In the genomic region with DNA sequence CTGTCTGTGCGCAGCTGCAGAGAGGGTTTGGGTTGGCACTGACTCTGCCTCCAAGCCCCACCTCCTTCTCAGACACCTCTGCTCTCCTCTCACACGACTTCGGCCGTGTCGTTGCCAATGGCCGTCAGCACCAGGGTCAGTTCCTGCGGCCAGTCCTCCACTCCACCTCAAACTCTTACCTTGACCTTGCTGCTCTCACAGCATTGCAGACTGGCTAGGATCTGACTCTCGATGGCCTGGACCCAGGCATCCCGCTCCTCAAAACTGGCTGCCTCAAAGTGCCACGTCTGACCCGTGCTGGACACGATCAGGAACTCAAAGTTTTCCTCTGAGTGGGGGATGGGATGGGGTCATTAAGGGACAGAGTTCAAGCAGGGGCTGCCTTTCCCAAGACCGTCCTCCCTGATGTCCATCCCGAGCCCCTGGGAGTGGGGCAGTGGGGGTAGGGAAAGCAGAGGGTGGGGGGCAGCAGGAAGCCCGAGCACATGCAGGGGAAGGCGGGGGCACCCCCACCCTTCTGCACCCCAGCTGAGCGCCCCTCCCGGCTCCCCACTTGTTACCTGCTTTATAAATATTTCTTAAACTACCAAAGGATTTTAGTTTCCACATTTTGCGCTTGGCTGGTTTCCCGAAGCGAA, we compare ENCODE assay signal across 13 cellular contexts. TPM values are rescaled to one million over a fixed set of nuclear protein-coding genes. Genes with fewer than 3 reads are reported as not detected.
A peak's percentile ranks its signal among the peaks of the same experiment; 100 is the strongest.
DNase-seq lines count a peak whose midpoint lies in the region; ATAC-seq and TF ChIP-seq lines count a peak whose summit lies in the region.
"Had no signal": no experiment of that assay in that cellular context is flagged by ENCODE, and none has a peak within 500 bp of the region (broad histone marks: within the 10 kb centered on the region; RNA-seq: fewer than 3 reads in every experiment).

No MANE protein-coding gene starts in this region.

- no peak overlapping the region for H3K27ac Mint-ChIP-seq in activated naive CD8-positive, alpha-beta T cell treated with anti-CD3 and anti-CD28 coated beads, Interleukin-2, amount 50 U/mL, for 24 hours
- H3K27ac Mint-ChIP-seq in activated naive CD8-positive, alpha-beta T cell treated with anti-CD3 and anti-CD28 coated beads for 36 hours, result no peak overlapping the region
- H3K27ac Mint-ChIP-seq in type B pancreatic cell, result no peak overlapping the region

- H3K9me3 ChIP-seq in adrenal gland (replicated peaks in 1 of 3), result no peaks in the 10 kb centered on the region
- H3K9me3 ChIP-seq: BE2C, esophagus muscularis mucosa had no signal

- no peak overlapping the region for H3K4me3 Mint-ChIP-seq in activated naive CD8-positive, alpha-beta T cell treated with anti-CD3 and anti-CD28 coated beads, Interleukin-2, amount 50 U/mL, for 24 hours
- H3K4me3 Mint-ChIP-seq in activated naive CD8-positive, alpha-beta T cell treated with anti-CD3 and anti-CD28 coated beads for 36 hours, result no peak overlapping the region
- peak overlapping the region; percentile 59 for H3K4me3 Mint-ChIP-seq in type B pancreatic cell

- no peak for ATAC-seq in activated naive CD8-positive, alpha-beta T cell treated with anti-CD3 and anti-CD28 coated beads, Interleukin-2, amount 50 U/mL, for 24 hours
- ATAC-seq in left lobe of liver, result no peak
- no peak for ATAC-seq in GM18505 (IDR thresholded peaks at IDR 0.05; ENCODE audit: unreplicated experiment)

- peak; percentile 1 for DNase-seq in activated naive CD8-positive, alpha-beta T cell treated with anti-CD3 and anti-CD28 coated beads, Interleukin-2, amount 50 U/mL, for 24 hours
- no peak for DNase-seq in activated naive CD8-positive, alpha-beta T cell treated with anti-CD3 and anti-CD28 coated beads for 36 hours
- DNase-seq in adrenal gland (peak in 4 of 7 donors; percentile 43 to 67 (median 64)), left lobe of liver (ENCODE audit: low spot score) (peak; percentile 46), type B pancreatic cell (ENCODE audit: extremely low spot score, unreplicated experiment) (no peak), A172 (ENCODE audit: low spot score) (no peak)
- DNase-seq in NK-92 treated with Interleukin-12 subunit alpha and Interleukin-12 subunit beta, amount 100 ng/mL, for 24 hours (lab: John Stamatoyannopoulos, UW), result no peak
- DNase-seq: BE2C; GDM1; NCI-H345; stimulated activated CD4-positive, alpha-beta T cell treated with anti-CD3 and anti-CD28 coated beads, Interleukin-15, amount 100 ng/mL, for 24 hours had no signal

- 47 to 62% (median 52%) methylated on average over 13 to 21 of the region's 21 CpGs for WGBS in adrenal gland, 4 donors

- H3K27ac ChIP-seq in adrenal gland, result no peak overlapping the region

- intact Hi-C loops in adrenal gland (cut with DNase I), result loop anchor here in 1 of 2 donors (5.0 kb wide), 1 partner anchor 44 kb away; a partner anchor contains a TSS

- TF ChIP-seq CTCF in adrenal gland (IDR thresholded peaks at IDR 0.05) (no peak), type B pancreatic cell (conservative IDR thresholded peaks at IDR 0.05) (no peak)

- H3K27me3 ChIP-seq in adrenal gland, result no peaks in the 10 kb centered on the region
- H3K27me3 ChIP-seq: BE2C had no signal

- H3K4me1 ChIP-seq in adrenal gland (replicated peaks in 1 of 2), result peaks cover 14 to 19% of the 10 kb centered on the region in 2 donors

- no peaks in the 10 kb centered on the region for H3K36me3 ChIP-seq in adrenal gland (replicated peaks in 1 of 2)
- H3K36me3 ChIP-seq: BE2C, esophagus muscularis mucosa had no signal

- H3K27me3 Mint-ChIP-seq in activated naive CD8-positive, alpha-beta T cell treated with anti-CD3 and anti-CD28 coated beads, Interleukin-2, amount 50 U/mL, for 24 hours, result no peaks in the 10 kb centered on the region
- H3K27me3 Mint-ChIP-seq in activated naive CD8-positive, alpha-beta T cell treated with anti-CD3 and anti-CD28 coated beads for 36 hours, result no peaks in the 10 kb centered on the region
- H3K27me3 Mint-ChIP-seq in type B pancreatic cell, result peaks cover 93% of the 10 kb centered on the region

- H3K36me3 Mint-ChIP-seq in activated naive CD8-positive, alpha-beta T cell treated with anti-CD3 and anti-CD28 coated beads, Interleukin-2, amount 50 U/mL, for 24 hours (ENCODE audit: low read depth), result peaks cover 25% of the 10 kb centered on the region
- H3K36me3 Mint-ChIP-seq in activated naive CD8-positive, alpha-beta T cell treated with anti-CD3 and anti-CD28 coated beads for 36 hours, result peaks cover 12% of the 10 kb centered on the region
- H3K36me3 Mint-ChIP-seq in type B pancreatic cell, result no peaks in the 10 kb centered on the region

- no peak for TF ChIP-seq POLR2A in adrenal gland (IDR thresholded peaks at IDR 0.05)
- no peak for TF ChIP-seq POLR2A in GM18505 (IDR thresholded peaks at IDR 0.05; ENCODE audit: borderline replicate concordance, extremely low read depth, insufficient read depth, insufficient read length)

- no peaks in the 10 kb centered on the region for H3K9me3 Mint-ChIP-seq in activated naive CD8-positive, alpha-beta T cell treated with anti-CD3 and anti-CD28 coated beads, Interleukin-2, amount 50 U/mL, for 24 hours
- H3K9me3 Mint-ChIP-seq in activated naive CD8-positive, alpha-beta T cell treated with anti-CD3 and anti-CD28 coated beads for 36 hours, result no peaks in the 10 kb centered on the region
- H3K9me3 Mint-ChIP-seq in type B pancreatic cell, result no peaks in the 10 kb centered on the region

- no peaks in the 10 kb centered on the region for H3K4me1 Mint-ChIP-seq in activated naive CD8-positive, alpha-beta T cell treated with anti-CD3 and anti-CD28 coated beads, Interleukin-2, amount 50 U/mL, for 24 hours
- peaks cover 2% of the 10 kb centered on the region for H3K4me1 Mint-ChIP-seq in activated naive CD8-positive, alpha-beta T cell treated with anti-CD3 and anti-CD28 coated beads for 36 hours
- H3K4me1 Mint-ChIP-seq in type B pancreatic cell (ENCODE audit: unreplicated experiment), result no peaks in the 10 kb centered on the region

- peak overlapping the region in 1 of 4 donors; percentile 85 for H3K4me3 ChIP-seq in adrenal gland

RNA-seq across cellular contexts. Expression of a gene that starts 10.7 kb away (rescaled TPM):
- total RNA-seq in activated naive CD8-positive, alpha-beta T cell treated with anti-CD3 and anti-CD28 coated beads for 36 hours, result 10 to 100 TPM; 22.6 to 23.8 TPM
- total RNA-seq in adrenal gland (1 to 10 TPM in 7 of 8 donors, under 1 TPM in 1; 0.97 to 4.0 (median 2.0) TPM), left lobe of liver (0.83 TPM), type B pancreatic cell (ENCODE audit: low replicate concordance) (0.33 and 4.1 TPM in 2 replicates)
- polyA plus RNA-seq in adrenal gland, result 1 to 10 TPM; 1.9 to 8.1 (median 2.6) TPM
- total RNA-seq in A172 (2014; rRNA removed; shearing (Covaris generic)), result 0.02 and 0.55 TPM in 2 replicates

RNA-seq across cellular contexts. Expression of a gene that starts 17.0 kb away (rescaled TPM):
- total RNA-seq in activated naive CD8-positive, alpha-beta T cell treated with anti-CD3 and anti-CD28 coated beads for 36 hours, result 1 to 10 TPM; 5.7 TPM
- total RNA-seq in adrenal gland, result 100 to 1,000 TPM in 1 of 8 donors, 10 to 100 TPM in 7; 44.2 to 115 (median 61.6) TPM
- polyA plus RNA-seq in adrenal gland, result 10 to 100 TPM; 25.3 to 50.7 (median 45.1) TPM
- total RNA-seq in left lobe of liver, result 18.2 TPM
- total RNA-seq in type B pancreatic cell (ENCODE audit: low replicate concordance), result 34.8 and 40.8 TPM in 2 replicates
- total RNA-seq in A172 (2014; rRNA removed; shearing (Covaris generic)), result 31.2 and 33.3 TPM in 2 replicates

RNA-seq across cellular contexts. Expression of a gene that starts 24.2 kb away (rescaled TPM):
- total RNA-seq in activated naive CD8-positive, alpha-beta T cell treated with anti-CD3 and anti-CD28 coated beads for 36 hours, result 100 to 1,000 TPM; 275 to 304 TPM
- total RNA-seq in adrenal gland, result 100 to 1,000 TPM in 7 of 8 donors, 10 to 100 TPM in 1; 90.9 to 197 (median 143) TPM
- 10 to 100 TPM; 46.8 to 78.8 (median 66.1) TPM for polyA plus RNA-seq in adrenal gland
- 30.8 TPM for total RNA-seq in left lobe of liver
- 124 and 193 TPM in 2 replicates for total RNA-seq in type B pancreatic cell (ENCODE audit: low replicate concordance)
- 300 and 506 TPM in 2 replicates for total RNA-seq in A172 (2014; rRNA removed; shearing (Covaris generic))

RNA-seq across cellular contexts. Expression of a gene that starts 27.0 kb away (rescaled TPM):
- 10 to 100 TPM; 18.2 to 19.2 TPM for total RNA-seq in activated naive CD8-positive, alpha-beta T cell treated with anti-CD3 and anti-CD28 coated beads for 36 hours
- total RNA-seq in adrenal gland (10 to 100 TPM in 7 of 8 donors, 1 to 10 TPM in 1; 8.2 to 23.4 (median 16.6) TPM), left lobe of liver (3.6 TPM), type B pancreatic cell (ENCODE audit: low replicate concordance) (15.0 and 20.1 TPM in 2 replicates)
- polyA plus RNA-seq in adrenal gland, result 10 to 100 TPM in 2 of 3 donors, 1 to 10 TPM in 1; 9.5 to 45.1 (median 44.0) TPM
- total RNA-seq in A172 (2014; rRNA removed; shearing (Covaris generic)), result 10.5 and 12.9 TPM in 2 replicates

RNA-seq across cellular contexts. Expression of a gene that starts 33.9 kb away (rescaled TPM):
- 10 to 100 TPM; 53.7 to 59.8 TPM for total RNA-seq in activated naive CD8-positive, alpha-beta T cell treated with anti-CD3 and anti-CD28 coated beads for 36 hours
- total RNA-seq in adrenal gland (100 to 1,000 TPM; 212 to 428 (median 296) TPM), left lobe of liver (230 TPM), type B pancreatic cell (ENCODE audit: low replicate concordance) (222 and 236 TPM in 2 replicates)
- 100 to 1,000 TPM; 155 to 282 (median 234) TPM for polyA plus RNA-seq in adrenal gland
- 103 and 144 TPM in 2 replicates for total RNA-seq in A172 (2014; rRNA removed; shearing (Covaris generic))

Comparison
In these comparisons a context has a peak if more than half of its experiments do, and no peak if none do; other contexts are left out.
1. DNase-seq: peak in activated naive CD8-positive, alpha-beta T cell treated with anti-CD3 and anti-CD28 coated beads, Interleukin-2, amount 50 U/mL, for 24 hours (single experiment), adrenal gland (4 of 7) and left lobe of liver (single experiment); none in activated naive CD8-positive, alpha-beta T cell treated with anti-CD3 and anti-CD28 coated beads for 36 hours (single experiment), type B pancreatic cell (single experiment), NK-92 treated with Interleukin-12 subunit alpha and Interleukin-12 subunit beta, amount 100 ng/mL, for 24 hours (single experiment) and A172 (single experiment).